Comparison of ENCODE assay signal across 1 cellular context in genomic region chr15:47688573-47689086, GRCh38.
TF ChIP-seq lines count a peak whose summit lies in the region.

No MANE protein-coding gene starts in this region.

TF ChIP-seq in IMR-90, 13 proteins besides CTCF, POLR2A, EP300 and RAD21:
- TF ChIP-seq CEBPB (IDR thresholded peaks at IDR 0.05; ENCODE audit: low read depth, low read length) (peak; percentile 68), FOS (IDR thresholded peaks at IDR 0.05; ENCODE audit: low read depth, low read length) (peak; percentile 73; the same call in 1 of the 2 replicates), MAFK (IDR thresholded peaks at IDR 0.05; ENCODE audit: low read depth, low read length) (no peak)
